In genomic region chr2:87301349-87301748, GRCh38 we compare ENCODE assay signal across 6 cellular contexts.
DNase-seq lines count a peak whose midpoint lies in the region; ATAC-seq and TF ChIP-seq lines count a peak whose summit lies in the region.
"Not testable (repeated sequence)": the region's sequence is repeated elsewhere in the genome, so short reads cannot be mapped to it uniquely, and the experiment has no call there.

No MANE protein-coding gene starts in this region.

- ATAC-seq in left lung (peak; percentile 80), lower lobe of right lung (peak; percentile 49 to 83), lung (ENCODE audit: insufficient read depth, low FRiP score) (peak; percentile 53), upper lobe of left lung (ENCODE audit: low FRiP score in 2 of 2) (peak; percentile 28 to 65), upper lobe of right lung (peak; percentile 71)

- TF ChIP-seq POLR2A in thyroid gland (IDR thresholded peaks at IDR 0.05); upper lobe of left lung (IDR thresholded peaks at IDR 0.05): not testable (repeated sequence)

- TF ChIP-seq CTCF in left lung (IDR thresholded peaks at IDR 0.05); lower lobe of right lung (IDR thresholded peaks at IDR 0.05); lung (IDR thresholded peaks at IDR 0.05; ENCODE audit: control extremely low read depth, extremely low read depth); thyroid gland (IDR thresholded peaks at IDR 0.05); upper lobe of left lung (IDR thresholded peaks at IDR 0.05); upper lobe of right lung (IDR thresholded peaks at IDR 0.05): not testable (repeated sequence)

- not testable (repeated sequence) for H3K27me3 ChIP-seq in left lung; lower lobe of right lung (ENCODE audit: low read depth); lung (ENCODE audit: control insufficient read depth, insufficient read depth); thyroid gland; upper lobe of left lung; upper lobe of right lung

- H3K27ac ChIP-seq in left lung; lower lobe of right lung; lung (ENCODE audit: low read depth in 1 of 2, low read length in 1 of 2); upper lobe of left lung; upper lobe of right lung: not testable (repeated sequence)
- H3K27ac ChIP-seq in thyroid gland = peak overlapping the region; percentile 34 to 83 (median 82)

- 77 to 78% methylated on average over 6 of the region's 6 CpGs for WGBS in lung, 2 donors
- WGBS in thyroid gland, 2 donors = 61 to 79% methylated on average over 5 to 6 of the region's 6 CpGs
- WGBS in upper lobe of left lung, 2 donors = 69 to 72% methylated on average over 6 of the region's 6 CpGs

- H3K4me3 ChIP-seq in left lung; lower lobe of right lung; lung; thyroid gland (replicated peaks in 1 of 3); upper lobe of left lung; upper lobe of right lung: not testable (repeated sequence)

- H3K4me1 ChIP-seq in left lung; lower lobe of right lung; lung (ENCODE audit: control insufficient read depth in 2 of 2, insufficient read depth in 2 of 2, low read length in 2 of 2); thyroid gland; upper lobe of left lung; upper lobe of right lung: not testable (repeated sequence)

- TF ChIP-seq EP300 in upper lobe of left lung (IDR thresholded peaks at IDR 0.05) = not testable (repeated sequence)

- H3K9me3 ChIP-seq in left lung; lower lobe of right lung; lung (ENCODE audit: control insufficient read depth in 2 of 2, insufficient read depth in 1 of 2, low read length in 1 of 2); thyroid gland; upper lobe of left lung; upper lobe of right lung: not testable (repeated sequence)

- DNase-seq in left lung; lower lobe of right lung; lung (ENCODE audit: low spot score); upper lobe of left lung; upper lobe of right lung: not testable (repeated sequence)
- DNase-seq in thyroid gland = peak in 1 of 2 donors; percentile 27

- intact Hi-C loops in left lung (cut with DNase I); lower lobe of right lung (cut with DNase I); thyroid gland (cut with DNase I); upper lobe of right lung (cut with DNase I): not testable (repeated sequence)

- not testable (repeated sequence) for H3K36me3 ChIP-seq in left lung; lower lobe of right lung; lung (ENCODE audit: control insufficient read depth in 2 of 2, insufficient read depth in 2 of 2, low read length in 2 of 2); thyroid gland; upper lobe of left lung; upper lobe of right lung
